Comparison of ENCODE assay signal across 2 cellular contexts in the genomic region with DNA sequence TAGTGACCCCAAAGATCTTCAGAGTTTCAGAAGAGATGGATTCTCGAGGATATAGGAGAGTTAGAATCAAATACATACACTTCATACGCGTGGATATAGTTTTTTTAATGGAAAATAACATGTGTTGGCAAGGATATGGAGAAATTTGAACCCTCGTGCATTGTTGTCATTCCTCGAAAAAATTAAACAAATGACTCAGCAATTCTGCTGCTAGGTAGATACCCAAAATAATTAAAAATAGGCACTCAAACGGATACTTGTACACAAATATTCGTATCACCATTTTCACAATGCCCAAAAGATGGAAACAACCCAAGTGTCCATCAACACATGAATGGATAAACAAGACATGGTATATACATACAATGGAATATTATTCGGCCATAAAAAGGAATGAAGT.
TF ChIP-seq lines count a peak whose summit lies in the region.

No MANE protein-coding gene starts in this region.

TF ChIP-seq in HEK293, 187 proteins besides CTCF, POLR2A, EP300 and RAD21:
- TF ChIP-seq ZBTB1 (tag by site-specific recombination; IDR thresholded peaks at IDR 0.05) (no peak), ZNF146 (tag by site-specific recombination; IDR thresholded peaks at IDR 0.05) (peak; percentile 86), MEIS1 (CRISPR knock-in tag; IDR thresholded peaks at IDR 0.05; ENCODE audit: borderline replicate concordance) (no peak), SP3 (tag by site-specific recombination; IDR thresholded peaks at IDR 0.05) (no peak), ZNF302 (tag by site-specific recombination; IDR thresholded peaks at IDR 0.05; ENCODE audit: low read depth) (no peak)
- TF ChIP-seq, protein P1, sequence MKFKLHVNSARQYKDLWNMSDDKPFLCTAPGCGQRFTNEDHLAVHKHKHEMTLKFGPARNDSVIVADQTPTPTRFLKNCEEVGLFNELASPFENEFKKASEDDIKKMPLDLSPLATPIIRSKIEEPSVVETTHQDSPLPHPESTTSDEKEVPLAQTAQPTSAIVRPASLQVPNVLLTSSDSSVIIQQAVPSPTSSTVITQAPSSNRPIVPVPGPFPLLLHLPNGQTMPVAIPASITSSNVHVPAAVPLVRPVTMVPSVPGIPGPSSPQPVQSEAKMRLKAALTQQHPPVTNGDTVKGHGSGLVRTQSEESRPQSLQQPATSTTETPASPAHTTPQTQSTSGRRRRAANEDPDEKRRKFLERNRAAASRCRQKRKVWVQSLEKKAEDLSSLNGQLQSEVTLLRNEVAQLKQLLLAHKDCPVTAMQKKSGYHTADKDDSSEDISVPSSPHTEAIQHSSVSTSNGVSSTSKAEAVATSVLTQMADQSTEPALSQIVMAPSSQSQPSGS (tag by site-specific recombination; IDR thresholded peaks at IDR 0.05; ENCODE audit: low read depth) = no peak
TF ChIP-seq in HEK293: peak in this region for 1.

TF ChIP-seq in H1, 55 proteins besides CTCF, POLR2A, EP300 and RAD21:
- no peak for TF ChIP-seq SIX5 (IDR thresholded peaks at IDR 0.05; ENCODE audit: low read depth, low read length)
- TF ChIP-seq BCL11A (IDR thresholded peaks at IDR 0.05; ENCODE audit: low read depth in 2 of 2, low read length in 2 of 2) = no peak
- peak; percentile 39; the same call in 1 of the 2 replicates for TF ChIP-seq BACH1 (IDR thresholded peaks at IDR 0.05; ENCODE audit: low read length)
- no peak for TF ChIP-seq EZH2 (IDR thresholded peaks at IDR 0.05; ENCODE audit: low read depth, low read length, severe bottlenecking)
- TF ChIP-seq MAFK (IDR thresholded peaks at IDR 0.05; ENCODE audit: low read depth, low read length) = peak; percentile 47; the same call in 1 of the 2 replicates
- no peak for TF ChIP-seq CBX8 (IDR thresholded peaks at IDR 0.05; ENCODE audit: borderline replicate concordance, low read depth, low read length)
- TF ChIP-seq CHD1 (IDR thresholded peaks at IDR 0.05; ENCODE audit: low read depth, low read length) = no peak
- no peak for TF ChIP-seq FOSL1 (IDR thresholded peaks at IDR 0.05; ENCODE audit: insufficient read depth, low read depth, low read length)
- TF ChIP-seq HDAC2 (IDR thresholded peaks at IDR 0.05; ENCODE audit: borderline replicate concordance in 1 of 2, low read depth in 2 of 2, low read length in 2 of 2) = no peak
